Comparison of ENCODE assay signal across 8 cellular contexts in genomic region chr17:49359990-49360795, GRCh38. TPM values are rescaled to one million over a fixed set of nuclear protein-coding genes. Genes with fewer than 3 reads are reported as not detected.
DNase-seq lines count a peak whose midpoint lies in the region; ATAC-seq and TF ChIP-seq lines count a peak whose summit lies in the region.

No MANE protein-coding gene starts in this region.

- no peak for TF ChIP-seq CTCF in CD4-positive, alpha-beta T cell (IDR thresholded peaks at IDR 0.05)
- TF ChIP-seq CTCF in Loucy (conservative IDR thresholded peaks at IDR 0.05; ENCODE audit: low read length) = no peak
- no peak for TF ChIP-seq CTCF in choroid plexus epithelial cell (conservative IDR thresholded peaks at IDR 0.05; ENCODE audit: low read depth, low read length)

- no peaks in the 10 kb centered on the region for H3K9me3 Mint-ChIP-seq in CD4-positive, alpha-beta T cell
- no peaks in the 10 kb centered on the region for H3K9me3 Mint-ChIP-seq in naive thymus-derived CD8-positive, alpha-beta T cell

- H3K4me1 Mint-ChIP-seq in CD4-positive, alpha-beta T cell (ENCODE audit: low read depth) = peaks cover 59% of the 10 kb centered on the region
- peaks cover 26 to 71% (median 53%) of the 10 kb centered on the region in 4 donors for H3K4me1 Mint-ChIP-seq in naive thymus-derived CD8-positive, alpha-beta T cell

- H3K27ac ChIP-seq in CD4-positive, alpha-beta T cell (ENCODE audit: low read depth, low read length) = peak overlapping the region; percentile 87

- no peak for ATAC-seq in CD4-positive, alpha-beta T cell (ENCODE audit: poor library complexity)
- ATAC-seq in naive thymus-derived CD8-positive, alpha-beta T cell = no peak
- ATAC-seq in GM19452 (IDR thresholded peaks at IDR 0.05; ENCODE audit: unreplicated experiment) = no peak

- H3K4me2 ChIP-seq in Loucy (ENCODE audit: low read depth, low read length, poor library complexity, severe bottlenecking) = peak overlapping the region; percentile 97

- peaks cover 47% of the 10 kb centered on the region for H4K20me1 ChIP-seq in Loucy (ENCODE audit: insufficient read depth, low read length, poor library complexity, severe bottlenecking)

- H3K4me1 ChIP-seq in Loucy (ENCODE audit: insufficient read depth, low read length, poor library complexity, severe bottlenecking) = peaks cover 49% of the 10 kb centered on the region

- DNase-seq in CD4-positive, alpha-beta T cell = peak in 1 of 10 experiments; percentile 11
- DNase-seq in choroid plexus epithelial cell (ENCODE audit: low read depth) = peak; percentile 36
- peak in 2 of 10 donors; percentile 22 to 34 for DNase-seq in naive thymus-derived CD8-positive, alpha-beta T cell
- DNase-seq in germinal center (ENCODE audit: low spot score) = no peak
- DNase-seq in stimulated activated CD4-positive, alpha-beta T cell treated with anti-CD3 and anti-CD28 coated beads, Interleukin-4, amount 100 ng/mL, for 24 hours = no peak
- no peak for DNase-seq in iPS-NIHi11 (ENCODE audit: low spot score)

- H3K79me2 ChIP-seq in Loucy (ENCODE audit: insufficient read depth, low read length) = peaks cover 58% of the 10 kb centered on the region

- H3K27me3 ChIP-seq in CD4-positive, alpha-beta T cell (ENCODE audit: control insufficient read depth, insufficient read depth, low read length) = no peaks in the 10 kb centered on the region
- H3K27me3 ChIP-seq in Loucy (ENCODE audit: insufficient read depth, low read length, poor library complexity, severe bottlenecking) = no peaks in the 10 kb centered on the region

- no peaks in the 10 kb centered on the region for H3K36me3 ChIP-seq in Loucy (ENCODE audit: insufficient read depth, low read length)

- H3F3A ChIP-seq in Loucy (ENCODE audit: low read depth) = 0 out of 2 replicates have a peak, but pooled peaks cover 2% of the 10 kb centered on the region

- POLR2A ChIA-PET in CD4-positive, alpha-beta T cell (lab: Charles Lee) = interaction anchor here (0.9 to 6.5 kb wide), 19 partner anchors 8 to 520 kb away, joined by 3 to 65 read pairs (median 6); partner anchors contain the start of gene PHB1
- POLR2A ChIA-PET in naive thymus-derived CD8-positive, alpha-beta T cell (lab: Charles Lee) = interaction anchor here (0.6 to 4.1 kb wide), 8 partner anchors 9 to 168 kb away, joined by 3 to 42 read pairs (median 6); partner anchors contain the start of genes ABI3, GNGT2 and PHB1

- intact Hi-C loops in CD4-positive, alpha-beta T cell (cut with DNase I, micrococcal nuclease) = loop anchor here (2.0 kb wide), 2 partner anchors 17 to 45 kb away; no protein-coding TSS in a partner anchor

- H3K9me2 ChIP-seq in Loucy (replicated peaks; ENCODE audit: low read depth, low read length) = no peaks in the 10 kb centered on the region

- peak overlapping the region; percentile 96 for H3K4me3 Mint-ChIP-seq in CD4-positive, alpha-beta T cell
- H3K4me3 Mint-ChIP-seq in naive thymus-derived CD8-positive, alpha-beta T cell = peak overlapping the region; percentile 85 to 99 (median 95)

- H2AFZ ChIP-seq in Loucy (ENCODE audit: low read length) = no peak overlapping the region

- H3K4me3 ChIP-seq in Loucy (ENCODE audit: low read length, poor library complexity, severe bottlenecking) = peak overlapping the region; percentile 83
- H3K4me3 ChIP-seq in choroid plexus epithelial cell (ENCODE audit: low read depth, low read length) = peak overlapping the region; percentile 92

- H3K27me3 Mint-ChIP-seq in CD4-positive, alpha-beta T cell = no peaks in the 10 kb centered on the region
- H3K27me3 Mint-ChIP-seq in naive thymus-derived CD8-positive, alpha-beta T cell = peaks cover 0 to 3% (median 0%) of the 10 kb centered on the region in 5 donors

- peak overlapping the region; percentile 90 for H3K9ac ChIP-seq in Loucy (ENCODE audit: low read depth, low read length, poor library complexity, severe bottlenecking)

- H3K36me3 Mint-ChIP-seq in CD4-positive, alpha-beta T cell (ENCODE audit: low read depth) = peaks cover 11% of the 10 kb centered on the region
- no peaks in the 10 kb centered on the region for H3K36me3 Mint-ChIP-seq in naive thymus-derived CD8-positive, alpha-beta T cell

- H3K9me3 ChIP-seq in CD4-positive, alpha-beta T cell (ENCODE audit: control insufficient read depth, low read length) = no peaks in the 10 kb centered on the region
- H3K9me3 ChIP-seq in Loucy (ENCODE audit: insufficient read depth, low read depth, low read length) = no peaks in the 10 kb centered on the region

- H3K27ac Mint-ChIP-seq in CD4-positive, alpha-beta T cell = peak overlapping the region; percentile 97
- H3K27ac Mint-ChIP-seq in naive thymus-derived CD8-positive, alpha-beta T cell = peak overlapping the region; percentile 54 to 99 (median 98)

- CTCF ChIA-PET in CD4-positive, alpha-beta T cell (lab: Charles Lee) = interaction anchor here (3.6 to 3.8 kb wide), 2 partner anchors 19 to 44 kb away, joined by 17 read pairs; no protein-coding TSS in a partner anchor

RNA-seq across cellular contexts. Expression of gene ZNF652, which starts 1.9 kb away (rescaled TPM):
- 10 to 100 TPM; 33.7 to 34.9 TPM for total RNA-seq in CD4-positive, alpha-beta T cell
- 10 to 100 TPM; 56.5 to 62.2 TPM for total RNA-seq in naive thymus-derived CD8-positive, alpha-beta T cell
- polyA plus RNA-seq in naive thymus-derived CD8-positive, alpha-beta T cell = 10 to 100 TPM; 19.9 to 20.8 (median 20.1) TPM

RNA-seq across cellular contexts. Expression of gene PHB1, which starts 54.5 kb away (rescaled TPM):
- 10 to 100 TPM; 24.2 to 31.6 TPM for total RNA-seq in CD4-positive, alpha-beta T cell
- total RNA-seq in naive thymus-derived CD8-positive, alpha-beta T cell = 10 to 100 TPM; 61.8 to 70.0 TPM
- 100 to 1,000 TPM; 156 to 196 (median 164) TPM for polyA plus RNA-seq in naive thymus-derived CD8-positive, alpha-beta T cell
